Comparison of ENCODE assay signal across 9 cellular contexts in the genomic region with DNA sequence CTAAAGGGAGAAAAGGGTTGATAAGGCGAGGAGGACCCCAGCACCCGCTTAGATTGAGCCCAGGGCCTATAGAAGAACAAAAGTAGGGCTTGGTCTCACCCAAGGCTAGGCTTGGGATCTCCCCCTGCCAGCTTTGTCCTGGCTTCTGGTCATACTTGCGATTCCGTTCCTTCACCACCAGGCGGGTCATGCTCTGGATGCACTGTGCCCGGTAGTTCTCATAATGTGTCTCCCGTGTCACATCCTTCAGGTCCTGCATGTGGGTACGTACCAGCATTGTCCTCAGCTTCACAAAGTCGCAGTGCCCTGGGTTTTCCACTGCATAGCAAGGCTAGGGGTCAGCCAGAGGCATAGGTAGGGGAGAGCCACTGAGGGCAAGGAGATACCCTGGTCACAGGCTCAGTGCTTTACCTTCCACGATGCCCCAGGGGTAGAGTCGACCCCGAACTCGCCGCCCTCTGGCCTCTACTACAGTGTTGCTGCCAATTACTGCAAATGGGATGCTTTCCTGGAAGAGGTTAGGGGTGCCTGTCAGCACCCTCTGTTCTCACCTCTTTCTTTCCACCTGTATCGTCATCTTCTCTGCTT. TPM values are rescaled to one million over a fixed set of nuclear protein-coding genes. Genes with fewer than 3 reads are reported as not detected.
DNase-seq lines count a peak whose midpoint lies in the region; ATAC-seq, FAIRE-seq and TF ChIP-seq lines count a peak whose summit lies in the region.
"Had no signal": no experiment of that assay in that cellular context is flagged by ENCODE, and none has a peak within 500 bp of the region (broad histone marks: within the 10 kb centered on the region; RNA-seq: fewer than 3 reads in every experiment).

No MANE protein-coding gene starts in this region.

- FAIRE-seq in D721Med (lab: Jason Lieb, UNC): no peak

- H3K9me3 Mint-ChIP-seq in HFFc6: no peaks in the 10 kb centered on the region

- ATAC-seq in HG02763 (IDR thresholded peaks at IDR 0.05; ENCODE audit: unreplicated experiment): no peak
- no peak for ATAC-seq in GM21526 (IDR thresholded peaks at IDR 0.05; ENCODE audit: low FRiP score, unreplicated experiment)

- H3K4me3 Mint-ChIP-seq in HFFc6: no peak overlapping the region

- peak; percentile 32 for TF ChIP-seq CTCF in D721Med (IDR thresholded peaks at IDR 0.05; ENCODE audit: insufficient read depth, missing control alignments)
- peak; percentile 80 for TF ChIP-seq CTCF in HFFc6 (IDR thresholded peaks at IDR 0.05)

- H3K36me3 ChIP-seq in adipocyte (ENCODE audit: control insufficient read depth, insufficient read depth, low read length, severe bottlenecking): no peaks in the 10 kb centered on the region
- H3K36me3 ChIP-seq: SJSA1 had no signal

- peaks cover 35% of the 10 kb centered on the region for H3K4me1 Mint-ChIP-seq in HFFc6 (ENCODE audit: low read depth)

- peaks cover 2% of the 10 kb centered on the region for H3K27me3 Mint-ChIP-seq in HFFc6 (ENCODE audit: insufficient read depth)

- no peaks in the 10 kb centered on the region for H3K27me3 ChIP-seq in adipocyte (replicated peaks; ENCODE audit: control insufficient read depth, insufficient read depth, low read length)
- H3K27me3 ChIP-seq: SJSA1 had no signal

- peaks cover 30% of the 10 kb centered on the region for H3K4me1 ChIP-seq in adipocyte (ENCODE audit: control insufficient read depth, insufficient read depth, low read length)

- DNase-seq in D721Med (ENCODE audit: insufficient read length, low spot score) (no peak), HFFc6 (no peak), adipocyte (ENCODE audit: low read depth) (peak; percentile 49), midbrain (lab: John Stamatoyannopoulos, UW) (peak; percentile 14), OCI-M2 (lab: John Stamatoyannopoulos, UW; ENCODE audit: unreplicated experiment) (no peak), GM19238 (ENCODE audit: insufficient read length, low spot score) (no peak)

- no peaks in the 10 kb centered on the region for H3K9me3 ChIP-seq in adipocyte (ENCODE audit: control insufficient read depth, low read length)
- H3K9me3 ChIP-seq: SJSA1 had no signal

- H3K9ac ChIP-seq in adipocyte (ENCODE audit: low read length): no peak overlapping the region

- H3K27ac Mint-ChIP-seq in HFFc6: no peak overlapping the region

- no peak overlapping the region for H3K4me3 ChIP-seq in adipocyte (ENCODE audit: low read length)
- H3K4me3 ChIP-seq: SJSA1 had no signal

- no peaks in the 10 kb centered on the region for H3K36me3 Mint-ChIP-seq in HFFc6 (ENCODE audit: low read depth)

RNA-seq across cellular contexts. Expression of gene MTMR4, which starts 6.5 kb away (rescaled TPM):
- 10 to 100 TPM; 25.3 to 32.2 (median 28.2) TPM for total RNA-seq in HFFc6 (2021; fragmentation: NEBNext Ultra II Directional; extraction: Animal tissue kit (Norgen Biotek cat#: 25700))

RNA-seq across cellular contexts. Expression of gene HSF5, which starts 32.7 kb away (rescaled TPM):
- total RNA-seq in HFFc6 (2021; fragmentation: NEBNext Ultra II Directional; extraction: Animal tissue kit (Norgen Biotek cat#: 25700)): not detected
- total RNA-seq: SJSA1 had no signal

Comparison
In these comparisons a context has a peak if more than half of its experiments do, and no peak if none do; other contexts are left out.
1. DNase-seq: peak in adipocyte (single experiment) and midbrain (single experiment); none in D721Med (single experiment), HFFc6 (single experiment), OCI-M2 (single experiment) and GM19238 (single experiment).